1 cellular context compared by ENCODE assay signal in the genomic region with DNA sequence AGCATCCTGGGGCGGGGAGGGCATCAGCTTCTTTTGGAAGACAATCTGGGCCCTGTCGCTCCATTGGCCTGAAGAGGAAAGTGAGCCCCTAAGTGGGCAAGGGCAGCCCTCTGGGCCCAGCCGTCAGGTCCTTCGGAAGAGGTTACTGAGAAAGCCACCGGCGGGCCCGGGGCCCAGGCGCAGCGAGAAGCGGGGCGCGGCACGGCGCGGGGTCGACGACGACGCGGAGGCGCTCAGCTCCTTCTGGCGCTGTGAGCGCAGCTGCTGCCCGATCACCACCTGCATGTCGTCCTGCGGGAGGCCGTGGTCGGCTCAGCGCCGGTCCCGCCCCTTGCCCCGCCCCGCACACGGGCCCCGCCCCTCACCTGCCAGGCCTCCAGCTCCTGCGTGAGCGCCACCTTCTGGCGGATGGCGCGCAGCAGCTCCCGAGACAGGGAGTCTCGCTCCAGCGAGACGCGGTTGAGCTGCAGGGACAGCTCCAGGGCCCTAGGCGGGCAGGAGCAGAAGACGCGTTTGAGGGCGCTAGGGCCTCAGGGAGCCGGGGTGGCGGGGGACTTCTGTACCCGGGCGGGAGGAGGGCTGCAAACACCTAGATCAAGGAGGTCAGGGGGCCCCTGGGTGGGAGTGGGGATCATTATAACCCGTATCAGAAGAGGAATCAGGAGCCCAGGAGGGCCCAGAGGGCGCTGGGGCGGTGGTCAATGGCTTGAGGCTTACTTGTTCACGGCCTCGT.
TF ChIP-seq lines count a peak whose summit lies in the region.

No MANE protein-coding gene starts in this region.

TF ChIP-seq in GM12878, 131 proteins besides CTCF, POLR2A, EP300 and RAD21:
- peak; percentile 55; the same call in 1 of the 2 replicates for TF ChIP-seq SMC3 (IDR thresholded peaks at IDR 0.05; ENCODE audit: borderline replicate concordance, low read length)
- TF ChIP-seq, protein P1, sequence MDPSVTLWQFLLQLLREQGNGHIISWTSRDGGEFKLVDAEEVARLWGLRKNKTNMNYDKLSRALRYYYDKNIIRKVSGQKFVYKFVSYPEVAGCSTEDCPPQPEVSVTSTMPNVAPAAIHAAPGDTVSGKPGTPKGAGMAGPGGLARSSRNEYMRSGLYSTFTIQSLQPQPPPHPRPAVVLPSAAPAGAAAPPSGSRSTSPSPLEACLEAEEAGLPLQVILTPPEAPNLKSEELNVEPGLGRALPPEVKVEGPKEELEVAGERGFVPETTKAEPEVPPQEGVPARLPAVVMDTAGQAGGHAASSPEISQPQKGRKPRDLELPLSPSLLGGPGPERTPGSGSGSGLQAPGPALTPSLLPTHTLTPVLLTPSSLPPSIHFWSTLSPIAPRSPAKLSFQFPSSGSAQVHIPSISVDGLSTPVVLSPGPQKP (IDR thresholded peaks at IDR 0.05; ENCODE audit: low read depth, low read length) = no peak; the same call in 1 of the 2 replicates
- TF ChIP-seq CBFB (IDR thresholded peaks at IDR 0.05; ENCODE audit: low read depth) = no peak
- TF ChIP-seq BHLHE40 (IDR thresholded peaks at IDR 0.05; ENCODE audit: borderline replicate concordance in 1 of 2, low read depth in 2 of 2, low read length in 1 of 2) = peak; percentile 44 to 73; a peak in 3 of 4 replicates
- TF ChIP-seq PAX8 (IDR thresholded peaks at IDR 0.05) = no peak
- peak; percentile 26; the same call in 1 of the 2 replicates for TF ChIP-seq CREB1 (IDR thresholded peaks at IDR 0.05; ENCODE audit: low read depth)
- TF ChIP-seq FOS (IDR thresholded peaks at IDR 0.05; ENCODE audit: borderline replicate concordance, extremely low read depth, insufficient read length) = no peak
- TF ChIP-seq, protein P2, sequence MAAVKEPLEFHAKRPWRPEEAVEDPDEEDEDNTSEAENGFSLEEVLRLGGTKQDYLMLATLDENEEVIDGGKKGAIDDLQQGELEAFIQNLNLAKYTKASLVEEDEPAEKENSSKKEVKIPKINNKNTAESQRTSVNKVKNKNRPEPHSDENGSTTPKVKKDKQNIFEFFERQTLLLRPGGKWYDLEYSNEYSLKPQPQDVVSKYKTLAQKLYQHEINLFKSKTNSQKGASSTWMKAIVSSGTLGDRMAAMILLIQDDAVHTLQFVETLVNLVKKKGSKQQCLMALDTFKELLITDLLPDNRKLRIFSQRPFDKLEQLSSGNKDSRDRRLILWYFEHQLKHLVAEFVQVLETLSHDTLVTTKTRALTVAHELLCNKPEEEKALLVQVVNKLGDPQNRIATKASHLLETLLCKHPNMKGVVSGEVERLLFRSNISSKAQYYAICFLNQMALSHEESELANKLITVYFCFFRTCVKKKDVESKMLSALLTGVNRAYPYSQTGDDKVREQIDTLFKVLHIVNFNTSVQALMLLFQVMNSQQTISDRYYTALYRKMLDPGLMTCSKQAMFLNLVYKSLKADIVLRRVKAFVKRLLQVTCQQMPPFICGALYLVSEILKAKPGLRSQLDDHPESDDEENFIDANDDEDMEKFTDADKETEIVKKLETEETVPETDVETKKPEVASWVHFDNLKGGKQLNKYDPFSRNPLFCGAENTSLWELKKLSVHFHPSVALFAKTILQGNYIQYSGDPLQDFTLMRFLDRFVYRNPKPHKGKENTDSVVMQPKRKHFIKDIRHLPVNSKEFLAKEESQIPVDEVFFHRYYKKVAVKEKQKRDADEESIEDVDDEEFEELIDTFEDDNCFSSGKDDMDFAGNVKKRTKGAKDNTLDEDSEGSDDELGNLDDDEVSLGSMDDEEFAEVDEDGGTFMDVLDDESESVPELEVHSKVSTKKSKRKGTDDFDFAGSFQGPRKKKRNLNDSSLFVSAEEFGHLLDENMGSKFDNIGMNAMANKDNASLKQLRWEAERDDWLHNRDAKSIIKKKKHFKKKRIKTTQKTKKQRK (IDR thresholded peaks at IDR 0.05; ENCODE audit: low read depth, low read length) = no peak
- TF ChIP-seq LARP7 (IDR thresholded peaks at IDR 0.05) = 0 out of 2 replicates have a peak, but pooled peaks have one; percentile 49
- 0 out of 2 replicates have a peak, but pooled peaks have one; percentile 44 for TF ChIP-seq TCF12 (IDR thresholded peaks at IDR 0.05; ENCODE audit: low read depth, low read length)
- no peak for TF ChIP-seq TBL1XR1 (IDR thresholded peaks at IDR 0.05; ENCODE audit: low read depth, low read length)
- no peak for TF ChIP-seq NFYA (IDR thresholded peaks at IDR 0.05; ENCODE audit: borderline replicate concordance, low read depth, low read length)
- no peak for TF ChIP-seq BCL11A (IDR thresholded peaks at IDR 0.05; ENCODE audit: low read depth, low read length)
- peak; percentile 34; the same call in 1 of the 2 replicates for TF ChIP-seq PAX5 (IDR thresholded peaks at IDR 0.05; ENCODE audit: borderline replicate concordance, low read depth, low read length)
- no peak for TF ChIP-seq TAF1 (IDR thresholded peaks at IDR 0.05; ENCODE audit: borderline replicate concordance, low read depth, low read length)
- no peak for TF ChIP-seq STAT3 (IDR thresholded peaks at IDR 0.05; ENCODE audit: low read depth, low read length)
